8 cellular contexts compared by ENCODE assay signal in the genomic region with DNA sequence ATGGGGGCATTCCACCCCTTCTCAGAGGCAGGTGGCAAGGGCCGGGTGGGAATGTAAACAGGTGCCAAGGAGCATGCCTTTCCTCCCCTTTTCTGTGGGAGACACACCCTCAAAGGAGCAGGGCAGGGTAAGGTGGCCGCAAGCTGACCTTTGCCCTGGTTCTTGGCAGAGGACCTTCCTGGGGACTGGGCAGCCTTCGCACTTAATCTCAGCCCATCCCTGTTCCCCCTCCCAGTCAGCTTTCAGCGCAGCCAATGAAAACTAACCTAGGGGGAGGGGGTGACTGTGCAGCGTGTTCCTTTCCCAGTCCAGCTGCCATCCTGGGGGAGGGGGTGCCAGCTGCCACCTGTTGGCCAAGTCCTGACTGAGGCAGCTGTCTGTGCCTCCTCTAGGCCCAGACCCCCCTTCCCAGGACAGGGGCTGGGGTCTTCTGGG. TPM values are rescaled to one million over a fixed set of nuclear protein-coding genes. Genes with fewer than 3 reads are reported as not detected.
DNase-seq lines count a peak whose midpoint lies in the region; ATAC-seq and TF ChIP-seq lines count a peak whose summit lies in the region.

No MANE protein-coding gene starts in this region.

- H3K27me3 ChIP-seq in BE2C (no peaks in the 10 kb centered on the region), KMS-11 (ENCODE audit: insufficient read depth, low read depth) (no peaks in the 10 kb centered on the region), liver (ENCODE audit: control insufficient read depth in 4 of 4, insufficient read depth in 4 of 4, low read length in 3 of 4) (no peaks in the 10 kb centered on the region), transverse colon (no peaks in the 10 kb centered on the region)

- 22% methylated on average over 5 of the region's 5 CpGs for WGBS in liver
- WGBS in transverse colon (ENCODE audit: low coverage in 1 of 2), 2 donors: 28% methylated on average over 5 of the region's 5 CpGs; no CpG with 5 or more reads in 1 of the 2 donors

- TF ChIP-seq EP300 in transverse colon (IDR thresholded peaks at IDR 0.05; ENCODE audit: low read depth): no peak

- H3K36me3 ChIP-seq in BE2C (peaks cover 25% of the 10 kb centered on the region), KMS-11 (ENCODE audit: insufficient read depth) (no peaks in the 10 kb centered on the region; the same call in 1 of the 2 replicates), liver (ENCODE audit: control insufficient read depth in 4 of 4, insufficient read depth in 3 of 4, low read depth in 1 of 4, low read length in 3 of 4) (peaks cover 4 to 27% (median 20%) of the 10 kb centered on the region in 4 donors), transverse colon (no peaks in the 10 kb centered on the region)

- DNase-seq in BE2C: peak; percentile 41
- DNase-seq in amygdala (lab: John Stamatoyannopoulos, UW): peak in 45 of 56 donors; percentile 25 to 81 (median 62)
- peak; percentile 88 for DNase-seq in transverse colon
- DNase-seq in SKM-1 (lab: John Stamatoyannopoulos, UW; ENCODE audit: unreplicated experiment): no peak
- no peak for DNase-seq in activated gamma-delta T cell treated with Interleukin-2 at 50 U/mL for 16 hours

- TF ChIP-seq POLR2A in transverse colon (IDR thresholded peaks at IDR 0.05): no peak

- no peak overlapping the region for H3K9ac ChIP-seq in KMS-11
- H3K9ac ChIP-seq in liver (ENCODE audit: low read depth in 1 of 2, low read length in 2 of 2): no peak overlapping the region

- TF ChIP-seq CTCF in BE2C (IDR thresholded peaks at IDR 0.05; ENCODE audit: low read depth, low read length) (no peak), KMS-11 (conservative IDR thresholded peaks at IDR 0.05; ENCODE audit: low read depth, low read length) (no peak), liver (IDR thresholded peaks at IDR 0.05; ENCODE audit: low read depth, low read length, missing input control) (no peak), transverse colon (IDR thresholded peaks at IDR 0.05) (no peak)

- H3K4me3 ChIP-seq in BE2C (ENCODE audit: low read depth, low read length): no peak overlapping the region
- no peak overlapping the region for H3K4me3 ChIP-seq in KMS-11 (IDR thresholded peaks at IDR 0.05; ENCODE audit: insufficient read depth, low read depth, low read length)
- H3K4me3 ChIP-seq in liver (ENCODE audit: low read depth in 1 of 3, low read length in 3 of 3): peak overlapping the region in 1 of 3 donors; percentile 72
- H3K4me3 ChIP-seq in transverse colon: peak overlapping the region in 2 of 4 donors; percentile 81 to 89

- 0 out of 2 replicates have a peak, but pooled peaks cover 9% of the 10 kb centered on the region for H4K20me1 ChIP-seq in KMS-11 (ENCODE audit: insufficient read depth)

- H3K4me1 ChIP-seq in BE2C: peaks cover 12% of the 10 kb centered on the region
- peaks cover 48% of the 10 kb centered on the region for H3K4me1 ChIP-seq in KMS-11 (ENCODE audit: low read depth, poor library complexity, severe bottlenecking)
- peaks cover 16 to 50% (median 35%) of the 10 kb centered on the region in 4 donors for H3K4me1 ChIP-seq in liver (ENCODE audit: control insufficient read depth in 4 of 4, insufficient read depth in 4 of 4, low read length in 3 of 4)
- H3K4me1 ChIP-seq in transverse colon: peaks cover 17 to 77% (median 70%) of the 10 kb centered on the region in 4 donors

- peaks cover 24% of the 10 kb centered on the region for H3K79me2 ChIP-seq in KMS-11 (ENCODE audit: insufficient read depth, low read depth)

- H3K27ac ChIP-seq in KMS-11: no peak overlapping the region
- H3K27ac ChIP-seq in liver (ENCODE audit: low read depth in 1 of 2, low read length in 2 of 2): peak overlapping the region; percentile 74 to 92
- H3K27ac ChIP-seq in transverse colon: peak overlapping the region; percentile 98 to 99 (median 98)

- ATAC-seq in HG03280 (IDR thresholded peaks at IDR 0.05; ENCODE audit: unreplicated experiment): no peak

- no peak for TF ChIP-seq RAD21 in liver (IDR thresholded peaks at IDR 0.05)

- H3K9me3 ChIP-seq in BE2C (no peaks in the 10 kb centered on the region), liver (ENCODE audit: control insufficient read depth in 4 of 4, low read length in 3 of 4) (no peaks in the 10 kb centered on the region), transverse colon (no peaks in the 10 kb centered on the region)

- in situ Hi-C loops in transverse colon (cut with MboI; ENCODE audit: low pct_ligation_motif_present in 1 of 4, low pct_unique_long_range_greater_than_20kb in 1 of 4, low sequenced_read_pairs in 3 of 4): no loop called here

- H3K4me2 ChIP-seq in KMS-11: peak overlapping the region; percentile 93; the same call in 1 of the 2 replicates

- H2AFZ ChIP-seq in KMS-11 (ENCODE audit: low read depth): no peak overlapping the region

- intact Hi-C loops in transverse colon (cut with DNase I; ENCODE audit: low total_unique reads): no loop called here

TF ChIP-seq in liver, 16 proteins besides CTCF, POLR2A, EP300 and RAD21:
- TF ChIP-seq SP1 (IDR thresholded peaks at IDR 0.05): no peak

RNA-seq across cellular contexts. Expression of a gene that starts 2.8 kb away (rescaled TPM):
- 209 TPM for polyA plus RNA-seq in BE2C (2012; ENCODE audit: insufficient read depth, insufficient read length, low read depth)
- total RNA-seq in liver: 10 to 100 TPM in 1 of 2 donors, 1 to 10 TPM in 1; 8.5 to 32.0 TPM
- polyA plus RNA-seq in liver: 10 to 100 TPM; 16.2 to 31.5 TPM
- 100 to 1,000 TPM in 3 of 4 donors, 10 to 100 TPM in 1; 65.7 to 191 (median 126) TPM for total RNA-seq in transverse colon

RNA-seq across cellular contexts. Expression of a gene that starts 18.0 kb away (rescaled TPM):
- polyA plus RNA-seq in BE2C (2012; ENCODE audit: insufficient read depth, insufficient read length, low read depth): 1.9 TPM
- total RNA-seq in liver (1 to 10 TPM; 6.3 to 7.8 TPM), transverse colon (10 to 100 TPM in 1 of 4 donors, 1 to 10 TPM in 3; 5.7 to 52.3 (median 8.3) TPM)
- polyA plus RNA-seq in liver: 1 to 10 TPM; 1.7 to 2.7 TPM

RNA-seq across cellular contexts. Expression of a gene that starts 20.6 kb away (rescaled TPM):
- 2.0 TPM for polyA plus RNA-seq in BE2C (2012; ENCODE audit: insufficient read depth, insufficient read length, low read depth)
- 1 to 10 TPM; 4.4 to 7.9 TPM for total RNA-seq in liver
- 1 to 10 TPM; 5.1 to 8.8 TPM for polyA plus RNA-seq in liver
- total RNA-seq in transverse colon: 10 to 100 TPM in 1 of 4 donors, 1 to 10 TPM in 1, not detected in 2; 5.6 to 11.5 TPM

RNA-seq across cellular contexts. Expression of a gene that starts 26.8 kb away (rescaled TPM):
- 739 TPM for polyA plus RNA-seq in BE2C (2012; ENCODE audit: insufficient read depth, insufficient read length, low read depth)
- total RNA-seq in liver: 100 to 1,000 TPM; 106 to 189 TPM
- polyA plus RNA-seq in liver: 100 to 1,000 TPM; 484 to 507 TPM
- total RNA-seq in transverse colon: 100 to 1,000 TPM; 238 to 385 (median 342) TPM

RNA-seq across cellular contexts. Expression of a gene that starts 29.0 kb away (rescaled TPM):
- polyA plus RNA-seq in BE2C (2012; ENCODE audit: insufficient read depth, insufficient read length, low read depth): not detected
- total RNA-seq in liver: 10 to 100 TPM in 1 of 2 donors, 1 to 10 TPM in 1; 5.6 to 14.3 TPM
- polyA plus RNA-seq in liver: 1 to 10 TPM; 4.5 to 9.6 TPM
- total RNA-seq in transverse colon: 10 to 100 TPM; 41.1 to 60.5 (median 50.0) TPM

Comparison
In these comparisons a context has a peak if more than half of its experiments do, and no peak if none do; other contexts are left out.
1. DNase-seq: peak in BE2C (single experiment), amygdala (45 of 56) and transverse colon (single experiment); none in SKM-1 (single experiment) and activated gamma-delta T cell treated with Interleukin-2 at 50 U/mL for 16 hours (single experiment).